7 cellular contexts compared by ENCODE assay signal in genomic region chr16:53100131-53100748, GRCh38. TPM values are rescaled to one million over a fixed set of nuclear protein-coding genes. Genes with fewer than 3 reads are reported as not detected.
DNase-seq lines count a peak whose midpoint lies in the region; ATAC-seq and TF ChIP-seq lines count a peak whose summit lies in the region.

No MANE protein-coding gene starts in this region.

- peaks cover 57% of the 10 kb centered on the region for H3K79me2 ChIP-seq in hepatocyte

- peak overlapping the region; percentile 68 for H3K4me2 ChIP-seq in hepatocyte

- no peak for ATAC-seq in WTC11
- no peak for ATAC-seq in stimulated activated effector memory CD8-positive, alpha-beta T cell treated with anti-CD3 and anti-CD28 coated beads, Interleukin-12 subunit alpha, Interleukin-12 subunit beta, amount 100 ng/mL, for 72 hours

- no peak for TF ChIP-seq CTCF in HFF-Myc (IDR thresholded peaks at IDR 0.05; ENCODE audit: low read depth, low read length, missing control alignments)
- TF ChIP-seq CTCF in WTC11 (IDR thresholded peaks at IDR 0.05): no peak
- TF ChIP-seq CTCF in hepatocyte (IDR thresholded peaks at IDR 0.05; ENCODE audit: poor library complexity): no peak

- H3K27ac ChIP-seq in hepatocyte: peak overlapping the region; percentile 97

- no peaks in the 10 kb centered on the region for H3K9me3 Mint-ChIP-seq in WTC11
- no peaks in the 10 kb centered on the region for H3K9me3 Mint-ChIP-seq in stimulated activated effector memory CD8-positive, alpha-beta T cell treated with anti-CD3 and anti-CD28 coated beads, Interleukin-12 subunit alpha, Interleukin-12 subunit beta, amount 100 ng/mL, for 72 hours

- 68% methylated on average over 9 of the region's 9 CpGs for WGBS in hepatocyte (ENCODE audit: low lambda C conversion rate, missing lambda C conversion rate)

- CTCF ChIA-PET in WTC11 (lab: Charles Lee): interaction anchor here (1.8 to 3.4 kb wide), 3 partner anchors 30 to 56 kb away, joined by 7 to 20 read pairs (median 7); partner anchors contain the start of gene CHD9

- H3K4me3 Mint-ChIP-seq in WTC11: peak overlapping the region; percentile 61
- H3K4me3 Mint-ChIP-seq in stimulated activated effector memory CD8-positive, alpha-beta T cell treated with anti-CD3 and anti-CD28 coated beads, Interleukin-12 subunit alpha, Interleukin-12 subunit beta, amount 100 ng/mL, for 72 hours: peak overlapping the region; percentile 83

- H3K27me3 ChIP-seq in hepatocyte: no peaks in the 10 kb centered on the region

- no peaks in the 10 kb centered on the region for H3K9me2 ChIP-seq in hepatocyte (replicated peaks; ENCODE audit: insufficient read depth)

- H3K4me3 ChIP-seq in HFF-Myc (replicated peaks; ENCODE audit: low read depth, low read length) (peak overlapping the region; percentile 26), hepatocyte (peak overlapping the region; percentile 1)

- no peaks in the 10 kb centered on the region for H3K27me3 Mint-ChIP-seq in WTC11 (ENCODE audit: low read depth)

- peak overlapping the region; percentile 65; the same call in 1 of the 2 replicates for H3K27ac Mint-ChIP-seq in WTC11
- no peak overlapping the region for H3K27ac Mint-ChIP-seq in stimulated activated effector memory CD8-positive, alpha-beta T cell treated with anti-CD3 and anti-CD28 coated beads, Interleukin-12 subunit alpha, Interleukin-12 subunit beta, amount 100 ng/mL, for 72 hours

- H3K36me3 ChIP-seq in hepatocyte (replicated peaks; ENCODE audit: insufficient read depth, low read depth): no peaks in the 10 kb centered on the region

- H3K9me3 ChIP-seq in hepatocyte (ENCODE audit: low read depth): no peaks in the 10 kb centered on the region

- peak overlapping the region; percentile 2 for H2AFZ ChIP-seq in hepatocyte

- POLR2A ChIA-PET in WTC11 (lab: Charles Lee): interaction anchor here (1.1 to 2.6 kb wide), 6 partner anchors 9 to 46 kb away, joined by 3 to 11 read pairs (median 8); partner anchors contain the start of gene CHD9

- no peaks in the 10 kb centered on the region for H4K20me1 ChIP-seq in hepatocyte (ENCODE audit: insufficient read depth, poor library complexity, severe bottlenecking)

- peaks cover 40% of the 10 kb centered on the region for H3K4me1 Mint-ChIP-seq in WTC11
- peaks cover 30% of the 10 kb centered on the region for H3K4me1 Mint-ChIP-seq in stimulated activated effector memory CD8-positive, alpha-beta T cell treated with anti-CD3 and anti-CD28 coated beads, Interleukin-12 subunit alpha, Interleukin-12 subunit beta, amount 100 ng/mL, for 72 hours

- peaks cover 27% of the 10 kb centered on the region for H3K4me1 ChIP-seq in hepatocyte (ENCODE audit: insufficient read depth)

- DNase-seq in HFF-Myc (ENCODE audit: extremely low read depth, low read depth) (no peak), WTC11 (ENCODE audit: low spot score) (no peak), hepatocyte (ENCODE audit: low spot score) (no peak), NCI-H345 treated with DMSO at 0.1 percent for 48 hours (lab: John Stamatoyannopoulos, UW; ENCODE audit: unreplicated experiment) (no peak), anterior cingulate cortex (lab: John Stamatoyannopoulos, UW) (no peak)
- no peak for DNase-seq in stimulated activated effector memory CD8-positive, alpha-beta T cell treated with anti-CD3 and anti-CD28 coated beads, Interleukin-12 subunit alpha, Interleukin-12 subunit beta, amount 100 ng/mL, for 72 hours (ENCODE audit: low spot score in 2 of 2)
- DNase-seq in stimulated activated CD4-positive, alpha-beta T cell treated with anti-CD3 and anti-CD28 coated beads, Interleukin-1b, Interleukin-23, amount 100 ng/mL, for 48 hours: no peak

- H3K36me3 Mint-ChIP-seq in WTC11: no peaks in the 10 kb centered on the region
- no peaks in the 10 kb centered on the region for H3K36me3 Mint-ChIP-seq in stimulated activated effector memory CD8-positive, alpha-beta T cell treated with anti-CD3 and anti-CD28 coated beads, Interleukin-12 subunit alpha, Interleukin-12 subunit beta, amount 100 ng/mL, for 72 hours

TF ChIP-seq in WTC11, 78 proteins besides CTCF, POLR2A, EP300 and RAD21 (continues in another document):
- TF ChIP-seq CDX4 (CRISPR knock-in tag; IDR thresholded peaks at IDR 0.05; ENCODE audit: borderline replicate concordance): no peak
- TF ChIP-seq ZNF416 (CRISPR knock-in tag; IDR thresholded peaks at IDR 0.05): no peak
- TF ChIP-seq HMGXB4 (CRISPR knock-in tag; IDR thresholded peaks at IDR 0.05): no peak
- no peak for TF ChIP-seq ZNF425 (CRISPR knock-in tag; conservative IDR thresholded peaks at IDR 0.05)
- TF ChIP-seq NFYB (CRISPR knock-in tag; conservative IDR thresholded peaks at IDR 0.05; ENCODE audit: low read depth): no peak
- TF ChIP-seq ZNF317 (CRISPR knock-in tag; IDR thresholded peaks at IDR 0.05; ENCODE audit: borderline replicate concordance, low read depth): no peak
- no peak for TF ChIP-seq ZNF512 (CRISPR knock-in tag; IDR thresholded peaks at IDR 0.05; ENCODE audit: borderline replicate concordance)
- no peak for TF ChIP-seq ELF4 (CRISPR knock-in tag; IDR thresholded peaks at IDR 0.05; ENCODE audit: low read depth)
- TF ChIP-seq ZBTB43 (CRISPR knock-in tag; IDR thresholded peaks at IDR 0.05): no peak
- no peak for TF ChIP-seq RELA (CRISPR knock-in tag; IDR thresholded peaks at IDR 0.05; ENCODE audit: borderline replicate concordance)
- TF ChIP-seq NR2C2 (CRISPR knock-in tag; IDR thresholded peaks at IDR 0.05): no peak
- no peak for TF ChIP-seq MXD4 (CRISPR knock-in tag; IDR thresholded peaks at IDR 0.05; ENCODE audit: borderline replicate concordance)

RNA-seq across cellular contexts. Expression of gene CHD9, which starts 45.4 kb away (rescaled TPM):
- 29.8 to 34.3 TPM (median 31.3 TPM) in 3 replicates for total RNA-seq in WTC11 (2021)
- total RNA-seq in hepatocyte: 68.2 and 89.4 TPM in 2 replicates
- 54.9 and 72.6 TPM in 2 replicates for polyA plus RNA-seq in hepatocyte

RNA-seq across cellular contexts. Expression of gene CHD9NB, which starts 47.5 kb away (rescaled TPM):
- total RNA-seq in WTC11 (2021) (2.9 to 3.5 TPM (median 3.0 TPM) in 3 replicates), hepatocyte (0.64 and 2.3 TPM in 2 replicates)
- 0.81 and 1.4 TPM in 2 replicates for polyA plus RNA-seq in hepatocyte
